Comparison of ENCODE assay signal across 9 cellular contexts in the genomic region with DNA sequence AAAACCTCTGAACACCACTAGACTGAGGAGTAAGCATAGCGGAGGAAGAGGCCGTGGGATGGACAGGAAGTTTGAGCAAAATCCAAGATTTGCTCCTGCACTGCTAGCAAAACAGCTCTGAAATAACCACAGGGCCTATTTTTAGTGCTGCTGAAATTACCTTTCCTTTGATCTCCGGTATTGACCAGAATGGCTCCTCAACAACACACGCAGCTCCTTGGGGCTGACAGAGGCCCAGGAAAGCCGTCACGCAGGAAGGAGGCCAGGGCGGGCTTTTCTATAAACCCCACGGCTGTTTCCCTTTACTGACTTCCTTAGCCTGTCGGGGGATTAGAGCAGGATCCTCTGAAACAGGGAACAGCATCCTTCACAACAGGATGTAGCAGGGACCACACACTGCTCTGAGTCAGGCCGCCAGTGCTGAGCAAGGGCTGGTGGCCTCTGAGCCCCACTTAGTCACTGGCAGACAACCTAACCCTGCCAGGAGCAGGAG.
A peak's percentile ranks its signal among the peaks of the same experiment; 100 is the strongest.
DNase-seq lines count a peak whose midpoint lies in the region; ATAC-seq and TF ChIP-seq lines count a peak whose summit lies in the region.
"Had no signal": no experiment of that assay in that cellular context is flagged by ENCODE, and none has a peak within 500 bp of the region (broad histone marks: within the 10 kb centered on the region; RNA-seq: fewer than 3 reads in every experiment).

No MANE protein-coding gene starts in this region.

- no peak for TF ChIP-seq EP300 in ovary (IDR thresholded peaks at IDR 0.05)

- no peaks in the 10 kb centered on the region for H3K4me1 ChIP-seq in ovary (ENCODE audit: insufficient read depth)

- H3K9me3 ChIP-seq in ovary, result no peaks in the 10 kb centered on the region

- in situ Hi-C loops in G401 (cut with HindIII; ENCODE audit: low sequenced_read_pairs), result no loop called here

- intact Hi-C loops in ovary (cut with DNase I), result no loop called here

- DNase-seq in GM03348 (ENCODE audit: low spot score) (peak; percentile 42), UCSD-AML1 (lab: John Stamatoyannopoulos, UW; ENCODE audit: unreplicated experiment) (peak; percentile 70), superior temporal gyrus (ENCODE audit: extremely low spot score) (no peak), G401 (ENCODE audit: low spot score) (no peak), ovary (no peak)
- peak; percentile 26 for DNase-seq in central memory CD4-positive, alpha-beta T cell
- peak; percentile 53 for DNase-seq in stimulated activated CD4-positive, alpha-beta T cell treated with anti-CD3 and anti-CD28 coated beads, Interleukin-4, amount 100 ng/mL, for 24 hours
- DNase-seq: kidney glomerular epithelial cell had no signal

- no peak overlapping the region for H3K4me3 ChIP-seq in ovary

- TF ChIP-seq CTCF in ovary (IDR thresholded peaks at IDR 0.05), result no peak

- 60 to 67% (median 64%) methylated on average over 10 of the region's 10 CpGs for WGBS in ovary, 3 donors

- ATAC-seq in HG02759 (IDR thresholded peaks at IDR 0.05; ENCODE audit: unreplicated experiment), result no peak

- TF ChIP-seq POLR2A in ovary (IDR thresholded peaks at IDR 0.05), result no peak

- H3K36me3 ChIP-seq in ovary, result no peaks in the 10 kb centered on the region

- H3K27me3 ChIP-seq in ovary, result no peaks in the 10 kb centered on the region

- no peak overlapping the region for H3K27ac ChIP-seq in ovary

Comparison
In these comparisons a context has a peak if more than half of its experiments do, and no peak if none do; other contexts are left out.
1. DNase-seq: peak in GM03348 (single experiment), UCSD-AML1 (single experiment), central memory CD4-positive, alpha-beta T cell (single experiment) and stimulated activated CD4-positive, alpha-beta T cell treated with anti-CD3 and anti-CD28 coated beads, Interleukin-4, amount 100 ng/mL, for 24 hours (single experiment); none in superior temporal gyrus (single experiment), G401 (single experiment) and ovary (0 of 5).